Comparison of ENCODE assay signal across 8 cellular contexts in genomic region chr20:38883081-38883980, GRCh38. TPM values are rescaled to one million over a fixed set of nuclear protein-coding genes. Genes with fewer than 3 reads are reported as not detected.
DNase-seq lines count a peak whose midpoint lies in the region; ATAC-seq, FAIRE-seq and TF ChIP-seq lines count a peak whose summit lies in the region.

No MANE protein-coding gene starts in this region.

- H3K4me1 ChIP-seq in OCI-LY1 (ENCODE audit: insufficient read depth, low read length, severe bottlenecking) = peaks cover 64% of the 10 kb centered on the region

- peak overlapping the region; percentile 84 for H3K9ac ChIP-seq in OCI-LY1 (ENCODE audit: low read length)

- H2AFZ ChIP-seq in OCI-LY1 (ENCODE audit: low read length) = no peak overlapping the region

- no peak for DNase-seq in activated naive CD4-positive, alpha-beta T cell treated with anti-CD3 and anti-CD28 coated beads, Interleukin-2, amount 10 ng/mL, durations not matched to agents 7 days and 5 days
- no peak for DNase-seq in activated naive CD4-positive, alpha-beta T cell (lab: John Stamatoyannopoulos, UW)
- no peak for DNase-seq in effector memory CD8-positive, alpha-beta T cell
- DNase-seq in ureter (ENCODE audit: low spot score) (no peak), urothelium cell line (ENCODE audit: low spot score) (no peak)

- peak overlapping the region; percentile 100 for H3K27ac ChIP-seq in OCI-LY1 (ENCODE audit: low read depth, low read length, poor library complexity, severe bottlenecking)

- peak overlapping the region; percentile 72 for H3K27ac Mint-ChIP-seq in activated naive CD4-positive, alpha-beta T cell treated with anti-CD3 and anti-CD28 coated beads, Interleukin-2, amount 10 ng/mL, durations not matched to agents 7 days and 5 days
- H3K27ac Mint-ChIP-seq in effector memory CD8-positive, alpha-beta T cell = peak overlapping the region; percentile 87 to 95
- H3K27ac Mint-ChIP-seq in stimulated activated memory B cell treated with anti-CD40 and anti-IgM and Interleukin-4, amounts not matched to agents 10 μg/mL and 1 μg/mL and 100 μg/mL, for 72 hours = peak overlapping the region; percentile 93

- ATAC-seq in effector memory CD8-positive, alpha-beta T cell (replicated peaks) = peak; percentile 75
- ATAC-seq in stimulated activated memory B cell treated with anti-CD40 and anti-IgM and Interleukin-4, amounts not matched to agents 10 μg/mL and 1 μg/mL and 100 μg/mL, for 72 hours = no peak
- no peak for ATAC-seq in HG02870 (IDR thresholded peaks at IDR 0.05; ENCODE audit: unreplicated experiment)

- no peaks in the 10 kb centered on the region for H3K9me3 ChIP-seq in OCI-LY1 (ENCODE audit: low read length)

- H3K27me3 ChIP-seq in OCI-LY1 (ENCODE audit: insufficient read depth, low read length) = no peaks in the 10 kb centered on the region

- no peak for FAIRE-seq in urothelium cell line (lab: Jason Lieb, UNC)

- H3K4me2 ChIP-seq in OCI-LY1 (ENCODE audit: low read length) = peak overlapping the region; percentile 86

- H3F3A ChIP-seq in OCI-LY1 (ENCODE audit: insufficient read depth, low read length) = no peaks in the 10 kb centered on the region

- no peak overlapping the region for H3K4me3 Mint-ChIP-seq in activated naive CD4-positive, alpha-beta T cell treated with anti-CD3 and anti-CD28 coated beads, Interleukin-2, amount 10 ng/mL, durations not matched to agents 7 days and 5 days
- H3K4me3 Mint-ChIP-seq in effector memory CD8-positive, alpha-beta T cell = peak overlapping the region; percentile 45 to 56
- H3K4me3 Mint-ChIP-seq in stimulated activated memory B cell treated with anti-CD40 and anti-IgM and Interleukin-4, amounts not matched to agents 10 μg/mL and 1 μg/mL and 100 μg/mL, for 72 hours = peak overlapping the region; percentile 71

- H3K4me3 ChIP-seq in OCI-LY1 (ENCODE audit: low read depth, low read length, poor library complexity, severe bottlenecking) = peak overlapping the region; percentile 57

- CTCF ChIA-PET in activated naive CD4-positive, alpha-beta T cell treated with anti-CD3 and anti-CD28 coated beads, Interleukin-2, amount 10 ng/mL, durations not matched to agents 7 days and 5 days (lab: Charles Lee) = interaction anchor here (1.0 to 5.5 kb wide), 2 partner anchors 9 to 78 kb away, joined by 3 to 27 read pairs; partner anchors contain the start of gene PPP1R16B

- H3K36me3 Mint-ChIP-seq in activated naive CD4-positive, alpha-beta T cell treated with anti-CD3 and anti-CD28 coated beads, Interleukin-2, amount 10 ng/mL, durations not matched to agents 7 days and 5 days = peaks cover 23% of the 10 kb centered on the region
- peaks cover 30% of the 10 kb centered on the region for H3K36me3 Mint-ChIP-seq in effector memory CD8-positive, alpha-beta T cell (ENCODE audit: insufficient read depth)
- H3K36me3 Mint-ChIP-seq in stimulated activated memory B cell treated with anti-CD40 and anti-IgM and Interleukin-4, amounts not matched to agents 10 μg/mL and 1 μg/mL and 100 μg/mL, for 72 hours = peaks cover 47% of the 10 kb centered on the region

- TF ChIP-seq CTCF in OCI-LY1 (IDR thresholded peaks at IDR 0.05; ENCODE audit: low read length) = 0 out of 2 replicates have a peak, but pooled peaks have one; percentile 24

- H3K36me3 ChIP-seq in OCI-LY1 (ENCODE audit: insufficient read depth, low read length) = peaks cover 4% of the 10 kb centered on the region; the same call in 1 of the 2 replicates

- no peaks in the 10 kb centered on the region for H3K9me2 ChIP-seq in OCI-LY1 (ENCODE audit: low read depth, low read length)

- no peaks in the 10 kb centered on the region for H4K20me1 ChIP-seq in OCI-LY1 (ENCODE audit: insufficient read depth, low read length)

- H3K9me3 Mint-ChIP-seq in activated naive CD4-positive, alpha-beta T cell treated with anti-CD3 and anti-CD28 coated beads, Interleukin-2, amount 10 ng/mL, durations not matched to agents 7 days and 5 days = no peaks in the 10 kb centered on the region
- no peaks in the 10 kb centered on the region for H3K9me3 Mint-ChIP-seq in effector memory CD8-positive, alpha-beta T cell
- peaks cover 2% of the 10 kb centered on the region for H3K9me3 Mint-ChIP-seq in stimulated activated memory B cell treated with anti-CD40 and anti-IgM and Interleukin-4, amounts not matched to agents 10 μg/mL and 1 μg/mL and 100 μg/mL, for 72 hours

- H3K79me2 ChIP-seq in OCI-LY1 (ENCODE audit: insufficient read depth, low read length) = peaks cover 8% of the 10 kb centered on the region

- H3K27me3 Mint-ChIP-seq in activated naive CD4-positive, alpha-beta T cell treated with anti-CD3 and anti-CD28 coated beads, Interleukin-2, amount 10 ng/mL, durations not matched to agents 7 days and 5 days = no peaks in the 10 kb centered on the region
- H3K27me3 Mint-ChIP-seq in effector memory CD8-positive, alpha-beta T cell = no peaks in the 10 kb centered on the region
- H3K27me3 Mint-ChIP-seq in stimulated activated memory B cell treated with anti-CD40 and anti-IgM and Interleukin-4, amounts not matched to agents 10 μg/mL and 1 μg/mL and 100 μg/mL, for 72 hours = no peaks in the 10 kb centered on the region

- peaks cover 42% of the 10 kb centered on the region for H3K4me1 Mint-ChIP-seq in activated naive CD4-positive, alpha-beta T cell treated with anti-CD3 and anti-CD28 coated beads, Interleukin-2, amount 10 ng/mL, durations not matched to agents 7 days and 5 days
- H3K4me1 Mint-ChIP-seq in effector memory CD8-positive, alpha-beta T cell (ENCODE audit: low read depth in 2 of 2) = peaks cover 50 to 67% of the 10 kb centered on the region in 2 donors
- peaks cover 86% of the 10 kb centered on the region for H3K4me1 Mint-ChIP-seq in stimulated activated memory B cell treated with anti-CD40 and anti-IgM and Interleukin-4, amounts not matched to agents 10 μg/mL and 1 μg/mL and 100 μg/mL, for 72 hours

RNA-seq across cellular contexts. Expression of gene FAM83D, which starts 42.9 kb away (rescaled TPM):
- total RNA-seq in ureter = 1.5 TPM
